Comparison of ENCODE assay signal across 24 cellular contexts in the genomic region with DNA sequence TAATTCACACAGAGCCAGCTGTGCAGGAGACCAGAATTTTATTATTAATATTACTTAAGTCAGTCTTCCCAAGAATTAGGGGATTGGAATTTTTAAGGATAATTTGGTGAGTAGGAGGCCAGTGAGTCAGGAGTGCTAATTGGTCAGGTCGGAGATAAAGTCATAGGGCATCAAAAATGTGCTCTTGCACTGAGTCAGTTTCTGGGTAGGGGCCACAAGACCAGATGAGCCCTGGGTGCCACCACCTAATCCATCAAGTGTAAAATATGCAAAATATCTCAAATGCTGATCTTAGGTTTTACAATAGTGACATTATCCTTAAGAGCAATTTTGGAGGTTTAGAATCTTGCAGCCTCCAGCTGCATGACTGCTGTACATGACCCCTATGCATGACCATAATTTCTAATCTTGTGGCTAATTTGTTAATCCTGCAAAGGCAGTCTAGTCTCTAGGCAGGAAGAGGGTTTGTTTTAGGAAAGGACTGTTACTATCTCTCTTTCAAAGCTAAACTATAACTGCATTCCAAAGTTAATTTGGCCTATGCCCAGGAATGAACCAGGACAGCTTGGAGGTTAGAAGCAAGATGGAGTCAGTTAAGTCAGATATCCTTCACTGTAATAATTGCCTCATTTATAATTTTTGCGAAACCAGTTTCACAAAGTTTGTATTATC.
DNase-seq lines count a peak whose midpoint lies in the region; ATAC-seq, FAIRE-seq and TF ChIP-seq lines count a peak whose summit lies in the region.
"Had no signal": no experiment of that assay in that cellular context is flagged by ENCODE, and none has a peak within 500 bp of the region (broad histone marks: within the 10 kb centered on the region; RNA-seq: fewer than 3 reads in every experiment).

No MANE protein-coding gene starts in this region.

- no peaks in the 10 kb centered on the region for H3K27me3 Mint-ChIP-seq in astrocyte (ENCODE audit: low read depth, unreplicated experiment)
- H3K27me3 Mint-ChIP-seq in stimulated activated naive CD8-positive, alpha-beta T cell treated with anti-CD3 and anti-CD28 coated beads, Interleukin-15, amount 100 ng/mL, for 72 hours, result peaks cover 34% of the 10 kb centered on the region

- intact Hi-C loops in lower lobe of right lung (cut with DNase I), result no loop called here

- H3K36me3 ChIP-seq in astrocyte (ENCODE audit: insufficient read depth, low read length), result no peaks in the 10 kb centered on the region
- no peaks in the 10 kb centered on the region for H3K36me3 ChIP-seq in lower lobe of right lung
- H3K36me3 ChIP-seq: BE2C, SJSA1 had no signal

- no peak overlapping the region for H3K27ac ChIP-seq in astrocyte (ENCODE audit: low read depth, low read length)
- no peak overlapping the region for H3K27ac ChIP-seq in lower lobe of right lung
- H3K27ac ChIP-seq: HL-60, SJSA1 had no signal

- H2AFZ ChIP-seq in astrocyte (ENCODE audit: low read depth, low read length), result no peak overlapping the region

- no peak for TF ChIP-seq CTCF in AG10803 (conservative IDR thresholded peaks at IDR 0.05; ENCODE audit: low read length)
- no peak for TF ChIP-seq CTCF in astrocyte (IDR thresholded peaks at IDR 0.05; ENCODE audit: insufficient read depth, low read depth, low read length)
- no peak for TF ChIP-seq CTCF in lower lobe of right lung (IDR thresholded peaks at IDR 0.05)

- H3K4me1 ChIP-seq in astrocyte (ENCODE audit: insufficient read depth, low read length) (no peaks in the 10 kb centered on the region), lower lobe of right lung (no peaks in the 10 kb centered on the region)
- H3K4me1 ChIP-seq: BE2C, SJSA1 had no signal

- peak; percentile 64 for DNase-seq in AG10803 (ENCODE audit: low read depth)
- peak; percentile 5 for DNase-seq in GM04504 (ENCODE audit: low read depth)
- peak; percentile 21 for DNase-seq in astrocyte (ENCODE audit: low read depth)
- no peak for DNase-seq in lower lobe of right lung
- DNase-seq in NCI-H2227 treated with DMSO at 0.1 percent for 48 hours (lab: John Stamatoyannopoulos, UW), result no peak
- DNase-seq in NAMALWA (ENCODE audit: low spot score), result no peak
- DNase-seq in cerebellum (ENCODE audit: low spot score), result no peak
- no peak for DNase-seq in stimulated activated naive CD8-positive, alpha-beta T cell treated with anti-CD3 and anti-CD28 coated beads, Interleukin-15, amount 100 ng/mL, for 72 hours
- DNase-seq: BE2C, Kasumi-1, MV-4-11, NCI-H1105 treated with DMSO at 0.1 percent for 48 hours, NCI-H146, NCI-H2029, NCI-H526 treated with DMSO at 0.1 percent for 48 hours, Right ventricle myocardium superior, RPMI8226 had no signal

- H3K4me2 ChIP-seq in astrocyte (ENCODE audit: low read length), result no peak overlapping the region

- ATAC-seq in lower lobe of right lung, result peak; percentile 29 to 58
- ATAC-seq in stimulated activated naive CD8-positive, alpha-beta T cell treated with anti-CD3 and anti-CD28 coated beads, Interleukin-15, amount 100 ng/mL, for 72 hours, result no peak
- ATAC-seq: HCT116 had no signal

- peaks cover 3% of the 10 kb centered on the region for H3K4me1 Mint-ChIP-seq in astrocyte (ENCODE audit: low read depth, unreplicated experiment)
- no peaks in the 10 kb centered on the region for H3K4me1 Mint-ChIP-seq in stimulated activated naive CD8-positive, alpha-beta T cell treated with anti-CD3 and anti-CD28 coated beads, Interleukin-15, amount 100 ng/mL, for 72 hours

- H3K27ac Mint-ChIP-seq in astrocyte (ENCODE audit: unreplicated experiment), result no peak overlapping the region
- H3K27ac Mint-ChIP-seq in stimulated activated naive CD8-positive, alpha-beta T cell treated with anti-CD3 and anti-CD28 coated beads, Interleukin-15, amount 100 ng/mL, for 72 hours, result no peak overlapping the region

- no peaks in the 10 kb centered on the region for H4K20me1 ChIP-seq in astrocyte (ENCODE audit: insufficient read depth, low read length)

- no peak overlapping the region for H3K9ac ChIP-seq in astrocyte (ENCODE audit: low read length)

- H3K27me3 ChIP-seq in astrocyte (ENCODE audit: insufficient read depth, low read length), result no peaks in the 10 kb centered on the region
- H3K27me3 ChIP-seq in lower lobe of right lung (ENCODE audit: low read depth), result no peaks in the 10 kb centered on the region
- H3K27me3 ChIP-seq: BE2C, SJSA1 had no signal

- H3K9me3 ChIP-seq in astrocyte (ENCODE audit: insufficient read depth, low read depth, low read length) (peaks cover 5% of the 10 kb centered on the region), lower lobe of right lung (peaks cover 18% of the 10 kb centered on the region)
- H3K9me3 ChIP-seq: BE2C, SJSA1 had no signal

- H3K4me3 ChIP-seq in AG10803 (ENCODE audit: low read length) (no peak overlapping the region), astrocyte (ENCODE audit: insufficient read depth, low read depth, low read length) (no peak overlapping the region), lower lobe of right lung (no peak overlapping the region)
- H3K4me3 ChIP-seq: SJSA1 had no signal

- H3K9me3 Mint-ChIP-seq in astrocyte (ENCODE audit: unreplicated experiment), result peaks cover 11% of the 10 kb centered on the region
- peaks cover 12 to 16% of the 10 kb centered on the region in 2 donors for H3K9me3 Mint-ChIP-seq in stimulated activated naive CD8-positive, alpha-beta T cell treated with anti-CD3 and anti-CD28 coated beads, Interleukin-15, amount 100 ng/mL, for 72 hours

- FAIRE-seq in astrocyte (lab: Jason Lieb, UNC), result peak; percentile 70
- FAIRE-seq: A204.1, G401.6, GM12891, GM19239 had no signal

- H3K36me3 Mint-ChIP-seq in astrocyte (ENCODE audit: low read depth, unreplicated experiment), result peaks cover 2% of the 10 kb centered on the region

- no peaks in the 10 kb centered on the region for H3K79me2 ChIP-seq in astrocyte (ENCODE audit: insufficient read depth, low read length)

- no peak overlapping the region for H3K4me3 Mint-ChIP-seq in astrocyte (ENCODE audit: unreplicated experiment)
- H3K4me3 Mint-ChIP-seq in stimulated activated naive CD8-positive, alpha-beta T cell treated with anti-CD3 and anti-CD28 coated beads, Interleukin-15, amount 100 ng/mL, for 72 hours, result no peak overlapping the region

Comparison
In these comparisons a context has a peak if more than half of its experiments do, and no peak if none do; other contexts are left out.
1. DNase-seq: peak in AG10803 (single experiment), GM04504 (single experiment) and astrocyte (single experiment); none in lower lobe of right lung (single experiment), NCI-H2227 treated with DMSO at 0.1 percent for 48 hours (single experiment), NAMALWA (single experiment), cerebellum (single experiment) and stimulated activated naive CD8-positive, alpha-beta T cell treated with anti-CD3 and anti-CD28 coated beads, Interleukin-15, amount 100 ng/mL, for 72 hours (0 of 2).